ENCODE assay signal across 1 cellular context in the genomic region with DNA sequence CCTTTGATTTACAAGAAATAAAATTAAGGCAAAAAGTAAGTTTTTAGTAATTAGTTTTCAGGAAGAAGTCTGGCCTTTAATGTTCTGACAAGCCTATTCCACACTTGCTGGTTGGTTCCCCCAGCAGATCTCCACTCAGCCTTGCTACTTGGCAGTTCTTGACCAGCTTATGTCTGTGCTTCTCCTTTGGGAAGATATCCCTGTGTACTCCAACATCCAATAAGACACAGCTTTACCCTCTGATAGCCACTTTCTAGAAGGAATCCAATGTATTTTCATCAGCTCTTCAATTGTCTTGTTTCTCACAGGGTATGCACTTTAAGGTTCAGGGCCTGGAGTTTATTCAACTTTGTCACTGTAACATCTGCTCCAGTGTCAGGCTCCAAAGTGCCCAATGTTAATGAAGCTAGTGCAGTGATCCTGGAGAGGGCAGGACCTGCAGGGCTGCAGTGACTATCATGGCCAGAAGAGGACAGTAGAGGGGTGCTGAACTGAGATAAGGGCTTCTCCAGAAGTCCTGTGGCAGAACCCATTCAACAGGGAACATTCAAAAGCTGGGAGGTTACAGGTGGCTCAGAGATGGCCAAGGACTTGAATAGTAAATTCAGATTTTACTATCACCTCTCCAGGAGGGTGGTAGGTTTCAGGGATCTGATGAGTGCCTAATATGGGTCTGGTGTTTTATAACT.
A peak's percentile ranks its signal among the peaks of the same experiment; 100 is the strongest.
TF ChIP-seq lines count a peak whose summit lies in the region.

No MANE protein-coding gene starts in this region.

TF ChIP-seq in HepG2, 621 proteins besides CTCF, POLR2A, EP300 and RAD21:
- 0 out of 2 replicates have a peak, but pooled peaks have one; percentile 19 for TF ChIP-seq POGZ (CRISPR knock-in tag; IDR thresholded peaks at IDR 0.05)
- TF ChIP-seq ZNF331 (CRISPR knock-in tag; IDR thresholded peaks at IDR 0.05) = 0 out of 2 replicates have a peak, but pooled peaks have one; percentile 18
- TF ChIP-seq ESRRA (CRISPR knock-in tag; IDR thresholded peaks at IDR 0.05; ENCODE audit: low read depth) = no peak
- TF ChIP-seq IRF2 (CRISPR knock-in tag; IDR thresholded peaks at IDR 0.05) = peak; percentile 34; the same call in 1 of the 2 replicates
- TF ChIP-seq ZNF576 (CRISPR knock-in tag; IDR thresholded peaks at IDR 0.05) = no peak
- no peak for TF ChIP-seq RNF219 (CRISPR knock-in tag; IDR thresholded peaks at IDR 0.05)
- TF ChIP-seq, protein P1, sequence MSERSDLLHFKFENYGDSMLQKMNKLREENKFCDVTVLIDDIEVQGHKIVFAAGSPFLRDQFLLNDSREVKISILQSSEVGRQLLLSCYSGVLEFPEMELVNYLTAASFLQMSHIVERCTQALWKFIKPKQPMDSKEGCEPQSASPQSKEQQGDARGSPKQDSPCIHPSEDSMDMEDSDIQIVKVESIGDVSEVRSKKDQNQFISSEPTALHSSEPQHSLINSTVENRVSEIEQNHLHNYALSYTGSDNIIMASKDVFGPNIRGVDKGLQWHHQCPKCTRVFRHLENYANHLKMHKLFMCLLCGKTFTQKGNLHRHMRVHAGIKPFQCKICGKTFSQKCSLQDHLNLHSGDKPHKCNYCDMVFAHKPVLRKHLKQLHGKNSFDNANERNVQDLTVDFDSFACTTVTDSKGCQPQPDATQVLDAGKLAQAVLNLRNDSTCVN (CRISPR knock-in tag; IDR thresholded peaks at IDR 0.05; ENCODE audit: borderline replicate concordance) = peak; percentile 74; the same call in 1 of the 2 replicates
- TF ChIP-seq XRCC5 (optimal IDR thresholded peaks at IDR 0.05; ENCODE audit: low read length) = peak; percentile 73
- TF ChIP-seq RXRB (CRISPR knock-in tag; IDR thresholded peaks at IDR 0.05; ENCODE audit: borderline replicate concordance) = 0 out of 2 replicates have a peak, but pooled peaks have one; percentile 13
- TF ChIP-seq SMC3 (IDR thresholded peaks at IDR 0.05; ENCODE audit: low read length) = peak; percentile 83
- no peak for TF ChIP-seq XBP1 (CRISPR knock-in tag; IDR thresholded peaks at IDR 0.05)
- peak; percentile 52; the same call in 1 of the 2 replicates for TF ChIP-seq HNF1B (CRISPR knock-in tag; IDR thresholded peaks at IDR 0.05)
- TF ChIP-seq STAG1 (CRISPR knock-in tag; IDR thresholded peaks at IDR 0.05) = peak; percentile 72
- TF ChIP-seq ZNF501 (CRISPR knock-in tag; IDR thresholded peaks at IDR 0.05) = 0 out of 2 replicates have a peak, but pooled peaks have one; percentile 21
- TF ChIP-seq THRA (CRISPR knock-in tag; IDR thresholded peaks at IDR 0.05; ENCODE audit: borderline replicate concordance) = 0 out of 2 replicates have a peak, but pooled peaks have one; percentile 9
- TF ChIP-seq HMGXB4 (CRISPR knock-in tag; IDR thresholded peaks at IDR 0.05; ENCODE audit: borderline replicate concordance in 1 of 2, low read depth in 1 of 2) = peak in 1 of 2 experiments; percentile 35; a peak in 1 of 4 replicates
- no peak for TF ChIP-seq ATAD3A (CRISPR knock-in tag; IDR thresholded peaks at IDR 0.05)
